ENCODE assay signal across 1 cellular context in the genomic region with DNA sequence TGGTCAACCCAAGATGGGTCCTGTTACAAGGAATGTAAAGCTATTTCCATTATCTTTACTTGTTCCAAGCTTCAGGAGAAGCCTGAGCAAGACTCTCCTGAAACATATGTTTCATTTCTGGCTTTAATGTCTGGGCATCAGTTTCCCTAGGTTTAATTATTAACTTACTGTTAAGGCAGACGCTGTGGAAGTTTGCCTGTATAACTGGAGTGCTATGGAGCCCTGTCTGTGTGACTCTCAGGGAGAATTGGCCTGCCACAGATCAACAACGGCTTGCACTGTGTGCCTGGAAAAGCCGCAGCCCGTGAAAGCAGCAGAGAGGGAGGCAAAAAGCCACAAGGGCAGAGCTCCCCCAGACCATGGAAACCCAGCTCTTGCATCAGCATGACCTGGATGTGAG.
TF ChIP-seq lines count a peak whose summit lies in the region.

No MANE protein-coding gene starts in this region.

TF ChIP-seq in HepG2, 621 proteins besides CTCF, POLR2A, EP300 and RAD21:
- TF ChIP-seq, protein P1, sequence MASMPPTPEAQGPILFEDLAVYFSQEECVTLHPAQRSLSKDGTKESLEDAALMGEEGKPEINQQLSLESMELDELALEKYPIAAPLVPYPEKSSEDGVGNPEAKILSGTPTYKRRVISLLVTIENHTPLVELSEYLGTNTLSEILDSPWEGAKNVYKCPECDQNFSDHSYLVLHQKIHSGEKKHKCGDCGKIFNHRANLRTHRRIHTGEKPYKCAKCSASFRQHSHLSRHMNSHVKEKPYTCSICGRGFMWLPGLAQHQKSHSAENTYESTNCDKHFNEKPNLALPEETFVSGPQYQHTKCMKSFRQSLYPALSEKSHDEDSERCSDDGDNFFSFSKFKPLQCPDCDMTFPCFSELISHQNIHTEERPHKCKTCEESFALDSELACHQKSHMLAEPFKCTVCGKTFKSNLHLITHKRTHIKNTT (CRISPR knock-in tag; IDR thresholded peaks at IDR 0.05): no peak
- TF ChIP-seq YY1 (IDR thresholded peaks at IDR 0.05; ENCODE audit: insufficient read depth, insufficient replicate concordance, low read depth, low read length): no peak
- TF ChIP-seq, protein P2, sequence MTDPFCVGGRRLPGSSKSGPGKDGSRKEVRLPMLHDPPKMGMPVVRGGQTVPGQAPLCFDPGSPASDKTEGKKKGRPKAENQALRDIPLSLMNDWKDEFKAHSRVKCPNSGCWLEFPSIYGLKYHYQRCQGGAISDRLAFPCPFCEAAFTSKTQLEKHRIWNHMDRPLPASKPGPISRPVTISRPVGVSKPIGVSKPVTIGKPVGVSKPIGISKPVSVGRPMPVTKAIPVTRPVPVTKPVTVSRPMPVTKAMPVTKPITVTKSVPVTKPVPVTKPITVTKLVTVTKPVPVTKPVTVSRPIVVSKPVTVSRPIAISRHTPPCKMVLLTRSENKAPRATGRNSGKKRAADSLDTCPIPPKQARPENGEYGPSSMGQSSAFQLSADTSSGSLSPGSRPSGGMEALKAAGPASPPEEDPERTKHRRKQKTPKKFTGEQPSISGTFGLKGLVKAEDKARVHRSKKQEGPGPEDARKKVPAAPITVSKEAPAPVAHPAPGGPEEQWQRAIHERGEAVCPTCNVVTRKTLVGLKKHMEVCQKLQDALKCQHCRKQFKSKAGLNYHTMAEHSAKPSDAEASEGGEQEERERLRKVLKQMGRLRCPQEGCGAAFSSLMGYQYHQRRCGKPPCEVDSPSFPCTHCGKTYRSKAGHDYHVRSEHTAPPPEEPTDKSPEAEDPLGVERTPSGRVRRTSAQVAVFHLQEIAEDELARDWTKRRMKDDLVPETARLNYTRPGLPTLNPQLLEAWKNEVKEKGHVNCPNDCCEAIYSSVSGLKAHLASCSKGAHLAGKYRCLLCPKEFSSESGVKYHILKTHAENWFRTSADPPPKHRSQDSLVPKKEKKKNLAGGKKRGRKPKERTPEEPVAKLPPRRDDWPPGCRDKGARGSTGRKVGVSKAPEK (CRISPR knock-in tag; IDR thresholded peaks at IDR 0.05; ENCODE audit: borderline replicate concordance): no peak
- no peak for TF ChIP-seq PITX1 (CRISPR knock-in tag; IDR thresholded peaks at IDR 0.05)
- no peak for TF ChIP-seq ZBTB21 (CRISPR knock-in tag; IDR thresholded peaks at IDR 0.05)
- no peak for TF ChIP-seq ZNF136 (CRISPR knock-in tag; IDR thresholded peaks at IDR 0.05; ENCODE audit: low read depth)
- no peak for TF ChIP-seq ZKSCAN8 (CRISPR knock-in tag; IDR thresholded peaks at IDR 0.05; ENCODE audit: borderline replicate concordance)
- no peak for TF ChIP-seq SNAI1 (CRISPR knock-in tag; IDR thresholded peaks at IDR 0.05; ENCODE audit: borderline replicate concordance)
- TF ChIP-seq, protein P3, sequence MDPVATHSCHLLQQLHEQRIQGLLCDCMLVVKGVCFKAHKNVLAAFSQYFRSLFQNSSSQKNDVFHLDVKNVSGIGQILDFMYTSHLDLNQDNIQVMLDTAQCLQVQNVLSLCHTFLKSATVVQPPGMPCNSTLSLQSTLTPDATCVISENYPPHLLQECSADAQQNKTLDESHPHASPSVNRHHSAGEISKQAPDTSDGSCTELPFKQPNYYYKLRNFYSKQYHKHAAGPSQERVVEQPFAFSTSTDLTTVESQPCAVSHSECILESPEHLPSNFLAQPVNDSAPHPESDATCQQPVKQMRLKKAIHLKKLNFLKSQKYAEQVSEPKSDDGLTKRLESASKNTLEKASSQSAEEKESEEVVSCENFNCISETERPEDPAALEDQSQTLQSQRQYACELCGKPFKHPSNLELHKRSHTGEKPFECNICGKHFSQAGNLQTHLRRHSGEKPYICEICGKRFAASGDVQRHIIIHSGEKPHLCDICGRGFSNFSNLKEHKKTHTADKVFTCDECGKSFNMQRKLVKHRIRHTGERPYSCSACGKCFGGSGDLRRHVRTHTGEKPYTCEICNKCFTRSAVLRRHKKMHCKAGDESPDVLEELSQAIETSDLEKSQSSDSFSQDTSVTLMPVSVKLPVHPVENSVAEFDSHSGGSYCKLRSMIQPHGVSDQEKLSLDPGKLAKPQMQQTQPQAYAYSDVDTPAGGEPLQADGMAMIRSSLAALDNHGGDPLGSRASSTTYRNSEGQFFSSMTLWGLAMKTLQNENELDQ (CRISPR knock-in tag; IDR thresholded peaks at IDR 0.05; ENCODE audit: borderline replicate concordance): no peak
- TF ChIP-seq, protein P4, sequence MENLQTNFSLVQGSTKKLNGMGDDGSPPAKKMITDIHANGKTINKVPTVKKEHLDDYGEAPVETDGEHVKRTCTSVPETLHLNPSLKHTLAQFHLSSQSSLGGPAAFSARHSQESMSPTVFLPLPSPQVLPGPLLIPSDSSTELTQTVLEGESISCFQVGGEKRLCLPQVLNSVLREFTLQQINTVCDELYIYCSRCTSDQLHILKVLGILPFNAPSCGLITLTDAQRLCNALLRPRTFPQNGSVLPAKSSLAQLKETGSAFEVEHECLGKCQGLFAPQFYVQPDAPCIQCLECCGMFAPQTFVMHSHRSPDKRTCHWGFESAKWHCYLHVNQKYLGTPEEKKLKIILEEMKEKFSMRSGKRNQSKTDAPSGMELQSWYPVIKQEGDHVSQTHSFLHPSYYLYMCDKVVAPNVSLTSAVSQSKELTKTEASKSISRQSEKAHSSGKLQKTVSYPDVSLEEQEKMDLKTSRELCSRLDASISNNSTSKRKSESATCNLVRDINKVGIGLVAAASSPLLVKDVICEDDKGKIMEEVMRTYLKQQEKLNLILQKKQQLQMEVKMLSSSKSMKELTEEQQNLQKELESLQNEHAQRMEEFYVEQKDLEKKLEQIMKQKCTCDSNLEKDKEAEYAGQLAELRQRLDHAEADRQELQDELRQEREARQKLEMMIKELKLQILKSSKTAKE (CRISPR knock-in tag; IDR thresholded peaks at IDR 0.05; ENCODE audit: borderline replicate concordance): no peak
- no peak for TF ChIP-seq CENPT (CRISPR knock-in tag; IDR thresholded peaks at IDR 0.05; ENCODE audit: low read depth)
- no peak for TF ChIP-seq ZFP82 (CRISPR knock-in tag; IDR thresholded peaks at IDR 0.05; ENCODE audit: borderline replicate concordance)
- TF ChIP-seq, protein P5, sequence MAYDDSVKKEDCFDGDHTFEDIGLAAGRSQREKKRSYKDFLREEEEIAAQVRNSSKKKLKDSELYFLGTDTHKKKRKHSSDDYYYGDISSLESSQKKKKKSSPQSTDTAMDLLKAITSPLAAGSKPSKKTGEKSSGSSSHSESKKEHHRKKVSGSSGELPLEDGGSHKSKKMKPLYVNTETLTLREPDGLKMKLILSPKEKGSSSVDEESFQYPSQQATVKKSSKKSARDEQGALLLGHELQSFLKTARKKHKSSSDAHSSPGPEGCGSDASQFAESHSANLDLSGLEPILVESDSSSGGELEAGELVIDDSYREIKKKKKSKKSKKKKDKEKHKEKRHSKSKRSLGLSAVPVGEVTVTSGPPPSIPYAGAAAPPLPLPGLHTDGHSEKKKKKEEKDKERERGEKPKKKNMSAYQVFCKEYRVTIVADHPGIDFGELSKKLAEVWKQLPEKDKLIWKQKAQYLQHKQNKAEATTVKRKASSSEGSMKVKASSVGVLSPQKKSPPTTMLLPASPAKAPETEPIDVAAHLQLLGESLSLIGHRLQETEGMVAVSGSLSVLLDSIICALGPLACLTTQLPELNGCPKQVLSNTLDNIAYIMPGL (CRISPR knock-in tag; IDR thresholded peaks at IDR 0.05; ENCODE audit: borderline replicate concordance in 1 of 2, low read depth in 1 of 2): no peak
